ENCODE assay signal across 1 cellular context in genomic region chr5:141811287-141812155, GRCh38.
TF ChIP-seq lines count a peak whose summit lies in the region.

No MANE protein-coding gene starts in this region.

TF ChIP-seq in K562, 482 proteins besides CTCF, POLR2A, EP300 and RAD21 (continued from another document):
- TF ChIP-seq WHSC1 (IDR thresholded peaks at IDR 0.05; ENCODE audit: low read length): no peak
TF ChIP-seq in K562: peak in this region for 13.
